In genomic region chrX:20140410-20140809, GRCh38 we compare ENCODE assay signal across 8 cellular contexts. TPM values are rescaled to one million over a fixed set of nuclear protein-coding genes. Genes with fewer than 3 reads are reported as not detected.
A peak's percentile ranks its signal among the peaks of the same experiment; 100 is the strongest.
DNase-seq lines count a peak whose midpoint lies in the region; ATAC-seq and TF ChIP-seq lines count a peak whose summit lies in the region.

No MANE protein-coding gene starts in this region.

- no peaks in the 10 kb centered on the region for H3K27me3 Mint-ChIP-seq in natural killer cell treated with Interleukin-12 subunit alpha and Interleukin-12 subunit beta and Interleukin-15 and Interleukin-18, amount 100 ng/mL, for 72 hours

- ATAC-seq in natural killer cell treated with Interleukin-12 subunit alpha and Interleukin-12 subunit beta and Interleukin-15 and Interleukin-18, amount 100 ng/mL, for 72 hours, result no peak

- peak overlapping the region; percentile 77 to 89 for H3K27ac Mint-ChIP-seq in natural killer cell treated with Interleukin-12 subunit alpha and Interleukin-12 subunit beta and Interleukin-15 and Interleukin-18, amount 100 ng/mL, for 72 hours

- TF ChIP-seq CTCF in LNCaP clone FGC (IDR thresholded peaks at IDR 0.05; ENCODE audit: control insufficient read depth, extremely low read depth, insufficient read depth) (no peak), cardiac fibroblast (IDR thresholded peaks at IDR 0.05; ENCODE audit: low read depth, low read length) (no peak)

- H3K4me3 Mint-ChIP-seq in natural killer cell treated with Interleukin-12 subunit alpha and Interleukin-12 subunit beta and Interleukin-15 and Interleukin-18, amount 100 ng/mL, for 72 hours, result peak overlapping the region; percentile 87

- H3K4me1 Mint-ChIP-seq in natural killer cell treated with Interleukin-12 subunit alpha and Interleukin-12 subunit beta and Interleukin-15 and Interleukin-18, amount 100 ng/mL, for 72 hours (ENCODE audit: low read depth in 2 of 2), result peaks cover 38% of the 10 kb centered on the region in 2 donors

- H3K4me3 ChIP-seq in LNCaP clone FGC (ENCODE audit: low read depth, low read length), result peak overlapping the region; percentile 82
- H3K4me3 ChIP-seq in cardiac fibroblast (replicated peaks in 1 of 2; ENCODE audit: low read depth in 2 of 2, low read length in 2 of 2), result peak overlapping the region; percentile 75 to 80

- DNase-seq in CD1c-positive myeloid dendritic cell (ENCODE audit: extremely low spot score), result peak; percentile 35
- DNase-seq in LNCaP clone FGC (ENCODE audit: low read depth), result no peak
- DNase-seq in cardiac fibroblast (ENCODE audit: low read depth in 2 of 2), result peak in 1 of 2 donors; percentile 11
- no peak for DNase-seq in natural killer cell treated with Interleukin-12 subunit alpha and Interleukin-12 subunit beta and Interleukin-15 and Interleukin-18, amount 100 ng/mL, for 72 hours (ENCODE audit: low spot score)
- no peak for DNase-seq in GM03348 (ENCODE audit: low spot score)
- DNase-seq in NK-92 (lab: John Stamatoyannopoulos, UW; ENCODE audit: unreplicated experiment), result no peak
- no peak for DNase-seq in activated CD4-positive, CD25-positive, alpha-beta regulatory T cell treated with anti-CD3 and anti-CD28 coated beads, Interleukin-2, amount 50 U/mL, for 72 hours
- no peak for DNase-seq in GM19240 (ENCODE audit: insufficient read length, low spot score)

- no peaks in the 10 kb centered on the region for H3K9me3 Mint-ChIP-seq in natural killer cell treated with Interleukin-12 subunit alpha and Interleukin-12 subunit beta and Interleukin-15 and Interleukin-18, amount 100 ng/mL, for 72 hours

- peaks cover 12% of the 10 kb centered on the region for H3K36me3 Mint-ChIP-seq in natural killer cell treated with Interleukin-12 subunit alpha and Interleukin-12 subunit beta and Interleukin-15 and Interleukin-18, amount 100 ng/mL, for 72 hours

RNA-seq across cellular contexts. Expression of gene EIF1AX, which starts 1.2 kb away (rescaled TPM):
- total RNA-seq in natural killer cell treated with Interleukin-12 subunit alpha and Interleukin-12 subunit beta and Interleukin-15 and Interleukin-18, amount 100 ng/mL, for 72 hours, result 100 to 1,000 TPM in 1 of 2 donors, 10 to 100 TPM in 1; 93.4 to 112 TPM

RNA-seq across cellular contexts. Expression of gene MAP7D2, which starts 23.7 kb away (rescaled TPM):
- total RNA-seq in natural killer cell treated with Interleukin-12 subunit alpha and Interleukin-12 subunit beta and Interleukin-15 and Interleukin-18, amount 100 ng/mL, for 72 hours, result under 1 TPM; 0.17 TPM
